Comparison of ENCODE assay signal across 18 cellular contexts in the genomic region with DNA sequence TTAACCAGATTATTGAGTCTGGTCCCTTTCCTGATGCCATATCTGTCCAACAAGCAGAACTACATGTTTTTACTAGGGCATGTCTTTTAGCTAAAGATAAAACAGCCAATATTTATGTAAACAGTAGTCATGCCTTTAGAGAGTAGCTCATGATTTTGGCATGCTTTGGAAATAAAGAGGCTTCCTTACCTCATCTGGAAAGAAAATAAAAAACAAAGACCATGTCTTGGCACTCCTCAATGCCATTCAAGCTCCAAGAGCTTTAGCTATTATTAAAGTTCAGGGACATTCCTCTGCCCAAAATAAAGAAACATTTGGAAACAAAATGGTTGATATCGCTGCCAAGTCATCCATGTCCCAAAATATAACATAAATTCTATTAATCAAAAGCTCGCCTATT.
"Had no signal": no experiment of that assay in that cellular context is flagged by ENCODE, and none has a peak within 500 bp of the region (broad histone marks: within the 10 kb centered on the region; RNA-seq: fewer than 3 reads in every experiment).

No MANE protein-coding gene starts in this region.

- ATAC-seq: naive thymus-derived CD4-positive, alpha-beta T cell; natural killer cell treated with Interleukin-12 subunit alpha and Interleukin-12 subunit beta and Interleukin-15 and Interleukin-18, amount 100 ng/mL, for 72 hours; right lobe of liver; stimulated activated effector memory CD8-positive, alpha-beta T cell treated with anti-CD3 and anti-CD28 coated beads, Interleukin-12 subunit alpha, Interleukin-12 subunit beta, amount 100 ng/mL, for 72 hours had no signal

- H3K27me3 ChIP-seq: ovary, right atrium auricular region, right lobe of liver, spleen, transverse colon, upper lobe of left lung, vagina had no signal

- H3K36me3 ChIP-seq: ovary, right atrium auricular region, right lobe of liver, spleen, suprapubic skin, transverse colon, upper lobe of left lung, vagina had no signal

- H3K4me1 ChIP-seq: spleen, suprapubic skin, upper lobe of left lung, vagina had no signal

- DNase-seq: hippocampal formation; kidney glomerular epithelial cell; mesendoderm; naive thymus-derived CD4-positive, alpha-beta T cell; right lobe of liver; small intestine; spleen; stimulated activated CD4-positive, alpha-beta T cell treated with anti-CD3 and anti-CD28 coated beads, Interleukin-4, amount 100 ng/mL, for 24 hours; stimulated activated naive CD4-positive, alpha-beta T cell; transverse colon; upper lobe of left lung had no signal

- H3K4me3 ChIP-seq: lung, ovary, right atrium auricular region, right lobe of liver, spleen, suprapubic skin, transverse colon, upper lobe of left lung, vagina had no signal

- H3K9me3 ChIP-seq: ovary, right atrium auricular region, right lobe of liver, suprapubic skin, transverse colon, upper lobe of left lung, vagina had no signal

- H3K27ac ChIP-seq: right atrium auricular region, right lobe of liver, spleen, suprapubic skin, transverse colon, upper lobe of left lung, vagina had no signal
